Comparison of ENCODE assay signal across 1 cellular context in the genomic region with DNA sequence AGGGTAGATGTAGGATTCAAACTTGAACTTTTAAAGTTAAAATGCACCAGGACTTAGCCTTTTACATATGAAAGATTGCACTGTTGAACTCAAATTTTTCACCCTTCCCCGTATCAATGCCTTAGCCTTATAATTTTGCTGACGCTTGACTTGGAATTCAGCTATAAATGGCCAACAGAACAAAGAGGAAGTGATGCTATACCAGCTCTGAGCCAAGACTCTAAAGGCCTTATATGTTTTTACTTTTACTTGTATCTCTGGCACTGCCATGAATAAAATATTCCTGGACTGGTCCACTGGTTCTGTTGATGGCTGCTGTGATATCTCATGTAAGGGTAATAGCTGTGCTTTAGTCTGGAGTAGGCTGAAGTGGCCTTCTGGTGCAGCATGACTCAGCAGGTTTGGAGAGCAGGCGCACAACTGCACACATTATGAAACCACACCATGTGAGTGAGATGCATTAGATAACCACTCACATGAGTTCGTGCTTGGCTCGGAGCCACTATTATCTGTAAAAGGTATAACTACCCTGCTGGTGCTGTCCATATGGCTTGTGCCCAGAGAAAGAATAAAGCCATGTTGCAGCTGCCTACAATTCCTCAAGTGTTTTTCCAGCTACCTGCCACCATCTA.
TF ChIP-seq lines count a peak whose summit lies in the region.

No MANE protein-coding gene starts in this region.

TF ChIP-seq in K562, 482 proteins besides CTCF, POLR2A, EP300 and RAD21 (continues in another document):
- no peak for TF ChIP-seq IRF2 (CRISPR knock-in tag; IDR thresholded peaks at IDR 0.05)
- peak; percentile 37; the same call in 1 of the 2 replicates for TF ChIP-seq ZEB2 (IDR thresholded peaks at IDR 0.05)
- 0 out of 2 replicates have a peak, but pooled peaks have one; percentile 8 for TF ChIP-seq ZFX (CRISPR knock-in tag; IDR thresholded peaks at IDR 0.05)
- peak; percentile 33 for TF ChIP-seq HDAC3 (IDR thresholded peaks at IDR 0.05; ENCODE audit: borderline replicate concordance, partially characterized antibody)
- peak; percentile 80 for TF ChIP-seq SPI1 (IDR thresholded peaks at IDR 0.05; ENCODE audit: borderline replicate concordance, low read depth, low read length)
- peak; percentile 94 for TF ChIP-seq ZNF766 (CRISPR knock-in tag; conservative IDR thresholded peaks at IDR 0.05)
- peak; percentile 89; the same call in 1 of the 2 replicates for TF ChIP-seq CBX5 (IDR thresholded peaks at IDR 0.05; ENCODE audit: borderline replicate concordance, low read depth)
- peak; percentile 47; the same call in 1 of the 2 replicates for TF ChIP-seq SMAD4 (CRISPR knock-in tag; conservative IDR thresholded peaks at IDR 0.05)
- peak; percentile 62; the same call in 1 of the 2 replicates for TF ChIP-seq L3MBTL2 (IDR thresholded peaks at IDR 0.05)
- TF ChIP-seq USF1 (CRISPR knock-in tag; IDR thresholded peaks at IDR 0.05), result peak; percentile 63
- TF ChIP-seq ESRRA (IDR thresholded peaks at IDR 0.05; ENCODE audit: borderline replicate concordance, low read depth), result peak; percentile 55; the same call in 1 of the 2 replicates
- TF ChIP-seq, protein P1, sequence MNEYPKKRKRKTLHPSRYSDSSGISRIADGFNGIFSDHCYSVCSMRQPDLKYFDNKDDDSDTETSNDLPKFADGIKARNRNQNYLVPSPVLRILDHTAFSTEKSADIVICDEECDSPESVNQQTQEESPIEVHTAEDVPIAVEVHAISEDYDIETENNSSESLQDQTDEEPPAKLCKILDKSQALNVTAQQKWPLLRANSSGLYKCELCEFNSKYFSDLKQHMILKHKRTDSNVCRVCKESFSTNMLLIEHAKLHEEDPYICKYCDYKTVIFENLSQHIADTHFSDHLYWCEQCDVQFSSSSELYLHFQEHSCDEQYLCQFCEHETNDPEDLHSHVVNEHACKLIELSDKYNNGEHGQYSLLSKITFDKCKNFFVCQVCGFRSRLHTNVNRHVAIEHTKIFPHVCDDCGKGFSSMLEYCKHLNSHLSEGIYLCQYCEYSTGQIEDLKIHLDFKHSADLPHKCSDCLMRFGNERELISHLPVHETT (CRISPR knock-in tag; conservative IDR thresholded peaks at IDR 0.05 in 1 of 2, IDR thresholded peaks at IDR 0.05 in 1 of 2), result peak in 1 of 2 experiments; percentile 23; a peak in 1 of 4 replicates
- TF ChIP-seq ATF7 (IDR thresholded peaks at IDR 0.05), result peak; percentile 66
- no peak for TF ChIP-seq NONO (IDR thresholded peaks at IDR 0.05; ENCODE audit: low read depth in 2 of 2, low read length in 1 of 2)
- no peak for TF ChIP-seq CCNT2 (IDR thresholded peaks at IDR 0.05; ENCODE audit: borderline replicate concordance, extremely low read depth, insufficient read length, low read depth, low read length)
- peak; percentile 60; the same call in 1 of the 2 replicates for TF ChIP-seq SMARCA4 (IDR thresholded peaks at IDR 0.05)
- TF ChIP-seq TRIM24 (IDR thresholded peaks at IDR 0.05), result peak; percentile 90 to 91
- TF ChIP-seq DACH1 (IDR thresholded peaks at IDR 0.05; ENCODE audit: partially characterized antibody), result peak; percentile 36
- no peak for TF ChIP-seq HDGF (IDR thresholded peaks at IDR 0.05)
- no peak for TF ChIP-seq ZNF695 (CRISPR knock-in tag; IDR thresholded peaks at IDR 0.05)
- TF ChIP-seq ID3 (CRISPR knock-in tag; IDR thresholded peaks at IDR 0.05), result no peak
- no peak for TF ChIP-seq ID3 (tag; IDR thresholded peaks at IDR 0.05)
- no peak for TF ChIP-seq ZNF584 (CRISPR knock-in tag; IDR thresholded peaks at IDR 0.05; ENCODE audit: low read depth)
- peak; percentile 64 for TF ChIP-seq ZFP36 (IDR thresholded peaks at IDR 0.05; ENCODE audit: low read depth, low read length, partially characterized antibody)
- TF ChIP-seq ARID1B (IDR thresholded peaks at IDR 0.05), result peak; percentile 61
- TF ChIP-seq GATA2 (CRISPR knock-in tag; IDR thresholded peaks at IDR 0.05), result peak; percentile 85
- TF ChIP-seq CBFA2T3 (IDR thresholded peaks at IDR 0.05), result peak; percentile 48; the same call in 1 of the 2 replicates
- no peak for TF ChIP-seq MCM5 (IDR thresholded peaks at IDR 0.05; ENCODE audit: low read depth)
- peak; percentile 86 for TF ChIP-seq TRIM28 (IDR thresholded peaks at IDR 0.05)
- TF ChIP-seq MECOM (CRISPR knock-in tag; IDR thresholded peaks at IDR 0.05), result no peak
- no peak for TF ChIP-seq ZNF384 (IDR thresholded peaks at IDR 0.05; ENCODE audit: low read depth, low read length)
- TF ChIP-seq MYC (IDR thresholded peaks at IDR 0.05; ENCODE audit: low read depth, low read length), result peak; percentile 83
- TF ChIP-seq MYC (CRISPR knock-in tag; IDR thresholded peaks at IDR 0.05; ENCODE audit: borderline replicate concordance, low read depth), result no peak
- peak; percentile 36; the same call in 1 of the 2 replicates for TF ChIP-seq ELF1 (tag; IDR thresholded peaks at IDR 0.05)
- TF ChIP-seq NCOR1 (IDR thresholded peaks at IDR 0.05), result 0 out of 2 replicates have a peak, but pooled peaks have one; percentile 10
- TF ChIP-seq ZBTB11 (CRISPR knock-in tag; IDR thresholded peaks at IDR 0.05), result 0 out of 6 replicates have a peak, but pooled peaks of 1 of the 3 experiments have one; percentile 43
- TF ChIP-seq YY1 (IDR thresholded peaks at IDR 0.05; ENCODE audit: borderline replicate concordance in 1 of 3, control insufficient read depth in 1 of 3, extremely low read depth in 1 of 3, insufficient read depth in 3 of 3, insufficient read length in 1 of 3, insufficient replicate concordance in 2 of 3, low read depth in 1 of 3, low read length in 2 of 3), result peak in 1 of 3 experiments; percentile 32
- peak; percentile 55; the same call in 1 of the 2 replicates for TF ChIP-seq DPF2 (IDR thresholded peaks at IDR 0.05)
- TF ChIP-seq TAF9B (IDR thresholded peaks at IDR 0.05; ENCODE audit: partially characterized antibody), result peak; percentile 73
- TF ChIP-seq MCM3 (IDR thresholded peaks at IDR 0.05), result no peak
- no peak for TF ChIP-seq ZBTB5 (IDR thresholded peaks at IDR 0.05)
- TF ChIP-seq, protein P2, sequence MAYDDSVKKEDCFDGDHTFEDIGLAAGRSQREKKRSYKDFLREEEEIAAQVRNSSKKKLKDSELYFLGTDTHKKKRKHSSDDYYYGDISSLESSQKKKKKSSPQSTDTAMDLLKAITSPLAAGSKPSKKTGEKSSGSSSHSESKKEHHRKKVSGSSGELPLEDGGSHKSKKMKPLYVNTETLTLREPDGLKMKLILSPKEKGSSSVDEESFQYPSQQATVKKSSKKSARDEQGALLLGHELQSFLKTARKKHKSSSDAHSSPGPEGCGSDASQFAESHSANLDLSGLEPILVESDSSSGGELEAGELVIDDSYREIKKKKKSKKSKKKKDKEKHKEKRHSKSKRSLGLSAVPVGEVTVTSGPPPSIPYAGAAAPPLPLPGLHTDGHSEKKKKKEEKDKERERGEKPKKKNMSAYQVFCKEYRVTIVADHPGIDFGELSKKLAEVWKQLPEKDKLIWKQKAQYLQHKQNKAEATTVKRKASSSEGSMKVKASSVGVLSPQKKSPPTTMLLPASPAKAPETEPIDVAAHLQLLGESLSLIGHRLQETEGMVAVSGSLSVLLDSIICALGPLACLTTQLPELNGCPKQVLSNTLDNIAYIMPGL (CRISPR knock-in tag; IDR thresholded peaks at IDR 0.05), result no peak
- TF ChIP-seq RAD51 (IDR thresholded peaks at IDR 0.05; ENCODE audit: borderline replicate concordance, low read depth), result peak; percentile 20; the same call in 1 of the 2 replicates
- TF ChIP-seq, protein P3, sequence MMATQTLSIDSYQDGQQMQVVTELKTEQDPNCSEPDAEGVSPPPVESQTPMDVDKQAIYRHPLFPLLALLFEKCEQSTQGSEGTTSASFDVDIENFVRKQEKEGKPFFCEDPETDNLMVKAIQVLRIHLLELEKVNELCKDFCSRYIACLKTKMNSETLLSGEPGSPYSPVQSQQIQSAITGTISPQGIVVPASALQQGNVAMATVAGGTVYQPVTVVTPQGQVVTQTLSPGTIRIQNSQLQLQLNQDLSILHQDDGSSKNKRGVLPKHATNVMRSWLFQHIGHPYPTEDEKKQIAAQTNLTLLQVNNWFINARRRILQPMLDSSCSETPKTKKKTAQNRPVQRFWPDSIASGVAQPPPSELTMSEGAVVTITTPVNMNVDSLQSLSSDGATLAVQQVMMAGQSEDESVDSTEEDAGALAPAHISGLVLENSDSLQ (IDR thresholded peaks at IDR 0.05), result no peak
- TF ChIP-seq, protein P4, sequence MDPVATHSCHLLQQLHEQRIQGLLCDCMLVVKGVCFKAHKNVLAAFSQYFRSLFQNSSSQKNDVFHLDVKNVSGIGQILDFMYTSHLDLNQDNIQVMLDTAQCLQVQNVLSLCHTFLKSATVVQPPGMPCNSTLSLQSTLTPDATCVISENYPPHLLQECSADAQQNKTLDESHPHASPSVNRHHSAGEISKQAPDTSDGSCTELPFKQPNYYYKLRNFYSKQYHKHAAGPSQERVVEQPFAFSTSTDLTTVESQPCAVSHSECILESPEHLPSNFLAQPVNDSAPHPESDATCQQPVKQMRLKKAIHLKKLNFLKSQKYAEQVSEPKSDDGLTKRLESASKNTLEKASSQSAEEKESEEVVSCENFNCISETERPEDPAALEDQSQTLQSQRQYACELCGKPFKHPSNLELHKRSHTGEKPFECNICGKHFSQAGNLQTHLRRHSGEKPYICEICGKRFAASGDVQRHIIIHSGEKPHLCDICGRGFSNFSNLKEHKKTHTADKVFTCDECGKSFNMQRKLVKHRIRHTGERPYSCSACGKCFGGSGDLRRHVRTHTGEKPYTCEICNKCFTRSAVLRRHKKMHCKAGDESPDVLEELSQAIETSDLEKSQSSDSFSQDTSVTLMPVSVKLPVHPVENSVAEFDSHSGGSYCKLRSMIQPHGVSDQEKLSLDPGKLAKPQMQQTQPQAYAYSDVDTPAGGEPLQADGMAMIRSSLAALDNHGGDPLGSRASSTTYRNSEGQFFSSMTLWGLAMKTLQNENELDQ (CRISPR knock-in tag; IDR thresholded peaks at IDR 0.05; ENCODE audit: borderline replicate concordance), result no peak
- TF ChIP-seq ZNF274 (IDR thresholded peaks at IDR 0.05; ENCODE audit: borderline replicate concordance, low read depth, low read length), result no peak
- TF ChIP-seq NCOA1 (IDR thresholded peaks at IDR 0.05; ENCODE audit: low read depth), result no peak
- TF ChIP-seq EP400 (IDR thresholded peaks at IDR 0.05), result peak; percentile 64
- peak; percentile 82 for TF ChIP-seq JUND (IDR thresholded peaks at IDR 0.05; ENCODE audit: borderline replicate concordance, low read depth, low read length)
- peak; percentile 57; the same call in 2 of the 3 replicates for TF ChIP-seq JUND (tag; IDR thresholded peaks at IDR 0.05; ENCODE audit: borderline replicate concordance, low read depth, low read length)
- TF ChIP-seq BHLHE40 (IDR thresholded peaks at IDR 0.05; ENCODE audit: low read length), result peak; percentile 91
- TF ChIP-seq, protein P5, sequence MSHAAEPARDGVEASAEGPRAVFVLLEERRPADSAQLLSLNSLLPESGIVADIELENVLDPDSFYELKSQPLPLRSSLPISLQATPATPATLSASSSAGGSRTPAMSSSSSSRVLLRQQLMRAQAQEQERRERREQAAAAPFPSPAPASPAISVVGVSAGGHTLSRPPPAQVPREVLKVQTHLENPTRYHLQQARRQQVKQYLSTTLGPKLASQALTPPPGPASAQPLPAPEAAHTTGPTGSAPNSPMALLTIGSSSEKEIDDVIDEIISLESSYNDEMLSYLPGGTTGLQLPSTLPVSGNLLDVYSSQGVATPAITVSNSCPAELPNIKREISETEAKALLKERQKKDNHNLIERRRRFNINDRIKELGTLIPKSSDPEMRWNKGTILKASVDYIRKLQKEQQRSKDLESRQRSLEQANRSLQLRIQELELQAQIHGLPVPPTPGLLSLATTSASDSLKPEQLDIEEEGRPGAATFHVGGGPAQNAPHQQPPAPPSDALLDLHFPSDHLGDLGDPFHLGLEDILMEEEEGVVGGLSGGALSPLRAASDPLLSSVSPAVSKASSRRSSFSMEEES (CRISPR knock-in tag; IDR thresholded peaks at IDR 0.05), result peak; percentile 50
